15 cellular contexts compared by ENCODE assay signal in the genomic region with DNA sequence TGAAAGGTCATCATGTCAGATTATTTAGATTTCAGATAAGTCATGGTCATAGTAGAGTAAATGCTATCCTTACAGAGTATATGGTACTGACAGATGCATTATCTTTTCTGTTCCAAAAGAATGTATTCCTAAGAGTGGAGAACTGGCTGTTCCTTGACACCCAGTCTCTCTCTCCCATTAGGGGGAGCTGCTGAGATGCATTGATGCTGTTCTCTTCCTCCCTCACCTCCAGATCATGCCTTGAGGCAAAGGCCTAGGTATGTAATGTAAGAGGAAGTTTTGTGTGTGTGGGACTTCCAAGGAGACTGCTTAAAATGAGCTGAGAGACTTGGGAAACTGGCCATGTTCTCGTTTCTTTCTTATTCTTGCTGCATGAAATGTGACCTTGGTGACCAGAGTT.
DNase-seq lines count a peak whose midpoint lies in the region; ATAC-seq and TF ChIP-seq lines count a peak whose summit lies in the region.
"Had no signal": no experiment of that assay in that cellular context is flagged by ENCODE, and none has a peak within 500 bp of the region (broad histone marks: within the 10 kb centered on the region; RNA-seq: fewer than 3 reads in every experiment).

No MANE protein-coding gene starts in this region.

- H3K4me1 ChIP-seq in esophagus squamous epithelium, result no peaks in the 10 kb centered on the region
- H3K4me1 ChIP-seq in upper lobe of right lung, result no peaks in the 10 kb centered on the region
- H3K4me1 ChIP-seq: SJSA1, upper lobe of left lung had no signal

- H3K4me3 ChIP-seq in esophagus squamous epithelium (no peak overlapping the region), upper lobe of right lung (no peak overlapping the region)
- H3K4me3 ChIP-seq: mucosa of descending colon, SJSA1, upper lobe of left lung had no signal

- H3K9me3 ChIP-seq in esophagus squamous epithelium, result no peaks in the 10 kb centered on the region
- H3K9me3 ChIP-seq in upper lobe of right lung, result no peaks in the 10 kb centered on the region
- H3K9me3 ChIP-seq: SJSA1, upper lobe of left lung had no signal

- no peak for TF ChIP-seq POLR2A in esophagus squamous epithelium (IDR thresholded peaks at IDR 0.05)

- TF ChIP-seq CTCF in GM12872 (IDR thresholded peaks at IDR 0.05; ENCODE audit: insufficient read depth, low read depth, low read length), result peak; percentile 35; the same call in 2 of the 3 replicates
- TF ChIP-seq CTCF in esophagus squamous epithelium (IDR thresholded peaks at IDR 0.05), result peak in 5 of 6 experiments; percentile 15 to 64 (median 25)
- no peak for TF ChIP-seq CTCF in upper lobe of right lung (IDR thresholded peaks at IDR 0.05)

- H3K36me3 ChIP-seq in esophagus squamous epithelium (no peaks in the 10 kb centered on the region), upper lobe of right lung (no peaks in the 10 kb centered on the region)
- H3K36me3 ChIP-seq: SJSA1, upper lobe of left lung had no signal

- H3K27me3 ChIP-seq in esophagus squamous epithelium (no peaks in the 10 kb centered on the region), upper lobe of right lung (no peaks in the 10 kb centered on the region)
- H3K27me3 ChIP-seq: SJSA1, upper lobe of left lung had no signal

- DNase-seq in Caki2 (ENCODE audit: low read depth) (peak; percentile 1), NAMALWA (ENCODE audit: low spot score) (peak; percentile 26), esophagus squamous epithelium (lab: John Stamatoyannopoulos, UW) (no peak), upper lobe of right lung (no peak)
- DNase-seq: activated effector memory CD4-positive, alpha-beta T cell treated with anti-CD3 and anti-CD28 coated beads, Interleukin-2, amount 50 U/mL, for 16 hours; GF-D8; GOT3; stimulated activated CD4-positive, alpha-beta T cell treated with anti-CD3 and anti-CD28 coated beads, Interleukin-1b, Interleukin-23, amount 100 ng/mL, for 48 hours; upper lobe of left lung had no signal

- H3K27ac ChIP-seq in esophagus squamous epithelium (no peak overlapping the region), upper lobe of right lung (no peak overlapping the region)
- H3K27ac ChIP-seq: SJSA1, upper lobe of left lung had no signal

- intact Hi-C loops in esophagus squamous epithelium (cut with DNase I), result no loop called here
- intact Hi-C loops in upper lobe of right lung (cut with DNase I), result no loop called here

- WGBS in esophagus squamous epithelium, 2 donors, result 33 to 45% methylated on average over 1 of the region's 1 CpG

- no peak for ATAC-seq in HG03280 (IDR thresholded peaks at IDR 0.05; ENCODE audit: unreplicated experiment)
- ATAC-seq in SK-N-SH treated with all-trans-retinoic acid at 6 μM for 48 hours, result no peak
- ATAC-seq in HG03097 (IDR thresholded peaks at IDR 0.05; ENCODE audit: low FRiP score, unreplicated experiment), result no peak
- ATAC-seq in upper lobe of right lung, result no peak
- ATAC-seq: mucosa of descending colon had no signal

- in situ Hi-C loops in Caki2 (cut with HindIII; ENCODE audit: low pct_unique_long_range_greater_than_20kb, low sequenced_read_pairs), result no loop called here

TF ChIP-seq in SK-N-SH treated with all-trans-retinoic acid at 6 μM for 48 hours, 23 proteins besides CTCF, POLR2A, EP300 and RAD21 (continues in another document):
- TF ChIP-seq ISL1 (CRISPR knock-in tag; IDR thresholded peaks at IDR 0.05) (no peak), ZNF70 (CRISPR knock-in tag; IDR thresholded peaks at IDR 0.05) (no peak), SNAI2 (CRISPR knock-in tag; IDR thresholded peaks at IDR 0.05) (no peak), BACH2 (CRISPR knock-in tag; IDR thresholded peaks at IDR 0.05; ENCODE audit: borderline replicate concordance) (no peak), ZFP30 (CRISPR knock-in tag; IDR thresholded peaks at IDR 0.05) (no peak), CSDC2 (CRISPR knock-in tag; IDR thresholded peaks at IDR 0.05) (no peak), TOX (CRISPR knock-in tag; IDR thresholded peaks at IDR 0.05; ENCODE audit: borderline replicate concordance) (no peak), ESRRG (CRISPR knock-in tag; IDR thresholded peaks at IDR 0.05) (no peak), POU6F1 (CRISPR knock-in tag; IDR thresholded peaks at IDR 0.05; ENCODE audit: borderline replicate concordance, low read depth) (no peak), GLIS3 (CRISPR knock-in tag; IDR thresholded peaks at IDR 0.05) (no peak), TSHZ2 (CRISPR knock-in tag; IDR thresholded peaks at IDR 0.05) (no peak), ARNTL (CRISPR knock-in tag; IDR thresholded peaks at IDR 0.05; ENCODE audit: borderline replicate concordance, low read depth) (no peak), ZNF565 (CRISPR knock-in tag; conservative IDR thresholded peaks at IDR 0.05; ENCODE audit: low read depth) (no peak), ZNF8 (CRISPR knock-in tag; IDR thresholded peaks at IDR 0.05) (no peak), CREB5 (CRISPR knock-in tag; IDR thresholded peaks at IDR 0.05; ENCODE audit: low read depth) (no peak)
- TF ChIP-seq, protein P1, sequence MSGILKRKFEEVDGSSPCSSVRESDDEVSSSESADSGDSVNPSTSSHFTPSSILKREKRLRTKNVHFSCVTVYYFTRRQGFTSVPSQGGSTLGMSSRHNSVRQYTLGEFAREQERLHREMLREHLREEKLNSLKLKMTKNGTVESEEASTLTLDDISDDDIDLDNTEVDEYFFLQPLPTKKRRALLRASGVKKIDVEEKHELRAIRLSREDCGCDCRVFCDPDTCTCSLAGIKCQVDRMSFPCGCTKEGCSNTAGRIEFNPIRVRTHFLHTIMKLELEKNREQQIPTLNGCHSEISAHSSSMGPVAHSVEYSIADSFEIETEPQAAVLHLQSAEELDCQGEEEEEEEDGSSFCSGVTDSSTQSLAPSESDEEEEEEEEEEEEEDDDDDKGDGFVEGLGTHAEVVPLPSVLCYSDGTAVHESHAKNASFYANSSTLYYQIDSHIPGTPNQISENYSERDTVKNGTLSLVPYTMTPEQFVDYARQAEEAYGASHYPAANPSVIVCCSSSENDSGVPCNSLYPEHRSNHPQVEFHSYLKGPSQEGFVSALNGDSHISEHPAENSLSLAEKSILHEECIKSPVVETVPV (CRISPR knock-in tag; IDR thresholded peaks at IDR 0.05), result no peak

Comparison
In these comparisons a context has a peak if more than half of its experiments do, and no peak if none do; other contexts are left out.
1. DNase-seq: peak in Caki2 (single experiment) and NAMALWA (single experiment); none in esophagus squamous epithelium (single experiment) and upper lobe of right lung (single experiment).